In genomic region chr19:2630352-2631001, GRCh38 we compare ENCODE assay signal across 15 cellular contexts.
DNase-seq lines count a peak whose midpoint lies in the region; ATAC-seq, FAIRE-seq and TF ChIP-seq lines count a peak whose summit lies in the region.
"Had no signal": no experiment of that assay in that cellular context is flagged by ENCODE, and none has a peak within 500 bp of the region (broad histone marks: within the 10 kb centered on the region; RNA-seq: fewer than 3 reads in every experiment).

No MANE protein-coding gene starts in this region.

- H3K36me3 ChIP-seq in heart left ventricle (no peaks in the 10 kb centered on the region), kidney (ENCODE audit: control insufficient read depth in 1 of 2, insufficient read depth in 2 of 2, low read length in 2 of 2) (no peaks in the 10 kb centered on the region), sigmoid colon (no peaks in the 10 kb centered on the region)
- H3K36me3 ChIP-seq: tibial artery, WERI-Rb-1 had no signal

- DNase-seq in right cardiac atrium, result no peak
- no peak for DNase-seq in heart left ventricle
- no peak for DNase-seq in kidney
- DNase-seq in sigmoid colon, result no peak
- no peak for DNase-seq in activated CD4-positive, alpha-beta T cell treated with anti-CD3 and anti-CD28 coated beads, Interleukin-2, amount 50 U/mL, for 4 hours
- no peak for DNase-seq in COR-L47 (lab: John Stamatoyannopoulos, UW)
- no peak for DNase-seq in HT-29 (ENCODE audit: low spot score)
- DNase-seq: Caco-2, HCEC 1CT, NCI-H2029 treated with DMSO at 0.1 percent for 48 hours, NCI-H69, tibial artery, WERI-Rb-1 had no signal

- TF ChIP-seq POLR2A in heart left ventricle (IDR thresholded peaks at IDR 0.05) (no peak), sigmoid colon (IDR thresholded peaks at IDR 0.05) (no peak)

- FAIRE-seq in kidney (lab: Jason Lieb, UNC), result no peak
- FAIRE-seq: A204.1 had no signal

- whole genome bisulfite sequencing in right cardiac atrium, result 98% methylated on average over 6 of the region's 6 CpGs
- 90 to 99% (median 96%) methylated on average over 5 to 6 of the region's 6 CpGs for WGBS in heart left ventricle, 4 donors
- WGBS in sigmoid colon, 2 donors, result 98% methylated on average over 6 of the region's 6 CpGs

- intact Hi-C loops in right cardiac atrium (cut with DNase I) (no loop called here), heart left ventricle (cut with DNase I) (no loop called here), kidney (cut with DNase I) (no loop called here), sigmoid colon (cut with DNase I) (no loop called here)

- TF ChIP-seq CTCF in heart left ventricle (IDR thresholded peaks at IDR 0.05) (no peak), kidney (IDR thresholded peaks at IDR 0.05; ENCODE audit: borderline replicate concordance, extremely low read depth, insufficient read depth) (no peak), sigmoid colon (IDR thresholded peaks at IDR 0.05) (no peak)

- H3K27me3 ChIP-seq in right cardiac atrium (ENCODE audit: control insufficient read depth, insufficient read depth), result no peaks in the 10 kb centered on the region
- H3K27me3 ChIP-seq in heart left ventricle, result no peaks in the 10 kb centered on the region
- no peaks in the 10 kb centered on the region for H3K27me3 ChIP-seq in sigmoid colon

- H3K4me1 ChIP-seq in right cardiac atrium (ENCODE audit: control insufficient read depth, insufficient read depth, low read length) (peaks cover 15% of the 10 kb centered on the region), heart left ventricle (peaks cover 0 to 87% (median 20%) of the 10 kb centered on the region in 12 donors), kidney (ENCODE audit: control insufficient read depth in 1 of 2, insufficient read depth in 1 of 2, low read depth in 1 of 2, low read length in 2 of 2) (peaks cover 29 to 35% of the 10 kb centered on the region in 2 donors), sigmoid colon (peaks cover 0 to 14% (median 3%) of the 10 kb centered on the region in 4 donors)
- H3K4me1 ChIP-seq: Caco-2 had no signal

- ATAC-seq in right cardiac atrium (no peak), heart left ventricle (no peak), HG03354 (IDR thresholded peaks at IDR 0.05; ENCODE audit: poor library complexity, severe bottlenecking, unreplicated experiment) (no peak)

- H3K4me3 ChIP-seq in right cardiac atrium (ENCODE audit: low read length) (no peak overlapping the region), heart left ventricle (no peak overlapping the region), kidney (ENCODE audit: low read length in 2 of 2) (no peak overlapping the region), sigmoid colon (no peak overlapping the region)
- H3K4me3 ChIP-seq: tibial artery had no signal

- TF ChIP-seq EP300 in sigmoid colon (IDR thresholded peaks at IDR 0.05), result no peak

- peak overlapping the region in 1 of 2 donors; percentile 49 for H3K9ac ChIP-seq in kidney (ENCODE audit: low read length in 2 of 2)

- H3K27ac ChIP-seq in right cardiac atrium (ENCODE audit: low read length) (peak overlapping the region; percentile 1), heart left ventricle (peak overlapping the region in 6 of 12 donors; percentile 27 to 91 (median 38)), kidney (ENCODE audit: low read depth in 2 of 2, low read length in 2 of 2) (peak overlapping the region; percentile 89 to 98), sigmoid colon (peak overlapping the region in 3 of 4 donors; percentile 49 to 62 (median 54))
- H3K27ac ChIP-seq: WERI-Rb-1 had no signal

- H3K9me3 ChIP-seq in right cardiac atrium (ENCODE audit: control insufficient read depth, low read length) (no peaks in the 10 kb centered on the region), heart left ventricle (peaks cover 0 to 21% (median 7%) of the 10 kb centered on the region in 12 donors), kidney (ENCODE audit: control insufficient read depth in 1 of 2, low read length in 2 of 2) (peaks cover 0 to 14% of the 10 kb centered on the region in 2 donors), sigmoid colon (no peaks in the 10 kb centered on the region)
